Comparison of ENCODE assay signal across 9 cellular contexts in the genomic region with DNA sequence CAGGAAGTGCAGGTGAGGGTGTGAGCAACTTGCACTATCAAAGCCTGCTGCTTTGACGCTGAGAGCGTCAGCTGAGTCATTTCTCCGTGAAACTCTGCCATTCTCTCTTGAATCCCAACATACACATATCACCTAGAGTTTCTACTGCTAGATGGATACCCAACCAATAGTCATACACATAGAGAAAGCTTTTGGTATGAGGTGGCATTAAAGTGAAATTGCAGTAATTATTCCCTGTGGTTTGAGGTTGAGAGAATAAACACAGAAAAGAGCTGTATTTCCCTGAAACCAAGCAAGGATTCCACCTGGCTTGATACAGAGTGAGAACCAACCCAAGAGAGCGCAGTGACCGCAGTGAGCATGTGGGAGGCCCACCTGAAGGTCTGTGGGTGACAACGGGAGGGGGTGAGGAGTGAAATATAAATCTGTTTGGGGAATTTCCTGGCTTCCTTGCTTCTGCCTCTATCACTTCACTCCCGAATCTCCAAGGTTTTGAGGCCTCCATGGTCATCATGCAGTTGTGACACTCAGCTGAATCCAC. TPM values are rescaled to one million over a fixed set of nuclear protein-coding genes. Genes with fewer than 3 reads are reported as not detected.
A peak's percentile ranks its signal among the peaks of the same experiment; 100 is the strongest.
DNase-seq lines count a peak whose midpoint lies in the region; ATAC-seq and TF ChIP-seq lines count a peak whose summit lies in the region.
"Had no signal": no experiment of that assay in that cellular context is flagged by ENCODE, and none has a peak within 500 bp of the region (broad histone marks: within the 10 kb centered on the region; RNA-seq: fewer than 3 reads in every experiment).

No MANE protein-coding gene starts in this region.

- no peak overlapping the region for H3K27ac Mint-ChIP-seq in activated CD4-positive, alpha-beta memory T cell treated with anti-CD3 and anti-CD28 coated beads for 36 hours
- no peak overlapping the region for H3K27ac Mint-ChIP-seq in activated CD4-positive, alpha-beta memory T cell treated with anti-CD3 and anti-CD28 coated beads, Interleukin-2, amount 10 ng/mL, durations not matched to agents 7 days and 5 days

- H3K4me1 ChIP-seq in PC-3 (ENCODE audit: insufficient read depth, low read length) = no peaks in the 10 kb centered on the region

- H3K27me3 Mint-ChIP-seq in activated CD4-positive, alpha-beta memory T cell treated with anti-CD3 and anti-CD28 coated beads for 36 hours = peaks cover 23% of the 10 kb centered on the region
- peaks cover 15% of the 10 kb centered on the region for H3K27me3 Mint-ChIP-seq in activated CD4-positive, alpha-beta memory T cell treated with anti-CD3 and anti-CD28 coated beads, Interleukin-2, amount 10 ng/mL, durations not matched to agents 7 days and 5 days

- H3K79me2 ChIP-seq in PC-3 (ENCODE audit: low read length) = no peaks in the 10 kb centered on the region

- H3K9me2 ChIP-seq in PC-3 (replicated peaks; ENCODE audit: low read length) = no peaks in the 10 kb centered on the region

- no peak overlapping the region for H3K4me3 ChIP-seq in PC-3 (ENCODE audit: low read length)

- H3K27ac ChIP-seq in PC-3 (ENCODE audit: low read length) = no peak overlapping the region

- no peaks in the 10 kb centered on the region for H3F3A ChIP-seq in PC-3 (ENCODE audit: low read length, unreplicated experiment)

- H3K36me3 Mint-ChIP-seq in activated CD4-positive, alpha-beta memory T cell treated with anti-CD3 and anti-CD28 coated beads for 36 hours = no peaks in the 10 kb centered on the region
- H3K36me3 Mint-ChIP-seq in activated CD4-positive, alpha-beta memory T cell treated with anti-CD3 and anti-CD28 coated beads, Interleukin-2, amount 10 ng/mL, durations not matched to agents 7 days and 5 days (ENCODE audit: low read depth) = no peaks in the 10 kb centered on the region

- H2AFZ ChIP-seq in PC-3 (ENCODE audit: low read length) = no peak overlapping the region

- DNase-seq in activated CD4-positive, alpha-beta memory T cell treated with anti-CD3 and anti-CD28 coated beads for 36 hours = peak; percentile 73
- DNase-seq in activated CD4-positive, alpha-beta memory T cell treated with anti-CD3 and anti-CD28 coated beads, Interleukin-2, amount 10 ng/mL, durations not matched to agents 7 days and 5 days = no peak
- peak; percentile 24 for DNase-seq in stimulated activated CD4-positive, alpha-beta T cell treated with anti-CD3 and anti-CD28 coated beads, Interleukin-1b, Interleukin-23, amount 100 ng/mL, for 48 hours
- DNase-seq in activated effector memory CD4-positive, alpha-beta T cell treated with anti-CD3 and anti-CD28 coated beads, Interleukin-2, amount 50 U/mL, for 16 hours = no peak
- no peak for DNase-seq in OCI-M2 (lab: John Stamatoyannopoulos, UW; ENCODE audit: unreplicated experiment)
- DNase-seq in PC-3 = no peak
- DNase-seq: activated CD8-positive, alpha-beta memory T cell treated with anti-CD3 and anti-CD28 coated beads for 24 hours had no signal

- no peaks in the 10 kb centered on the region for H3K9me3 ChIP-seq in PC-3 (ENCODE audit: low read length)

- H4K20me1 ChIP-seq in PC-3 (ENCODE audit: low read length) = no peaks in the 10 kb centered on the region

- no peak overlapping the region for H3K4me3 Mint-ChIP-seq in activated CD4-positive, alpha-beta memory T cell treated with anti-CD3 and anti-CD28 coated beads for 36 hours
- no peak overlapping the region for H3K4me3 Mint-ChIP-seq in activated CD4-positive, alpha-beta memory T cell treated with anti-CD3 and anti-CD28 coated beads, Interleukin-2, amount 10 ng/mL, durations not matched to agents 7 days and 5 days

- no TSS peak for BruUV-seq in PC-3 (replicated peaks; lab: Mats Ljungman, UMichigan)

- CTCF ChIA-PET in activated CD4-positive, alpha-beta memory T cell treated with anti-CD3 and anti-CD28 coated beads for 36 hours (lab: Charles Lee) = interaction anchor here (1.2 kb wide), 1 partner anchor 9 kb away, joined by 6 read pairs; no protein-coding TSS in a partner anchor
- CTCF ChIA-PET in activated CD4-positive, alpha-beta memory T cell treated with anti-CD3 and anti-CD28 coated beads, Interleukin-2, amount 10 ng/mL, durations not matched to agents 7 days and 5 days (lab: Charles Lee) = no interaction called here
- CTCF ChIA-PET in PC-3 (lab: Charles Lee) = no interaction called here

- H3K36me3 ChIP-seq in PC-3 (ENCODE audit: low read depth, low read length) = no peaks in the 10 kb centered on the region

- H3K9ac ChIP-seq in PC-3 (ENCODE audit: low read length) = no peak overlapping the region

- H3K27me3 ChIP-seq in PC-3 (ENCODE audit: low read length) = peaks cover 15% of the 10 kb centered on the region

- TF ChIP-seq CTCF in PC-3 (conservative IDR thresholded peaks at IDR 0.05; ENCODE audit: low read depth, low read length) = no peak

- H3K4me2 ChIP-seq in PC-3 (ENCODE audit: low read length) = no peak overlapping the region

- peak; percentile 89 for ATAC-seq in GM21526 (IDR thresholded peaks at IDR 0.05; ENCODE audit: low FRiP score, unreplicated experiment)
- ATAC-seq in HG03139 (IDR thresholded peaks at IDR 0.05; ENCODE audit: unreplicated experiment) = peak; percentile 90
- ATAC-seq in PC-3 = no peak

- peaks cover 4% of the 10 kb centered on the region for H3K9me3 Mint-ChIP-seq in activated CD4-positive, alpha-beta memory T cell treated with anti-CD3 and anti-CD28 coated beads for 36 hours
- peaks cover 2% of the 10 kb centered on the region for H3K9me3 Mint-ChIP-seq in activated CD4-positive, alpha-beta memory T cell treated with anti-CD3 and anti-CD28 coated beads, Interleukin-2, amount 10 ng/mL, durations not matched to agents 7 days and 5 days

- peaks cover 16% of the 10 kb centered on the region for H3K4me1 Mint-ChIP-seq in activated CD4-positive, alpha-beta memory T cell treated with anti-CD3 and anti-CD28 coated beads for 36 hours (ENCODE audit: low read depth)
- peaks cover 15% of the 10 kb centered on the region for H3K4me1 Mint-ChIP-seq in activated CD4-positive, alpha-beta memory T cell treated with anti-CD3 and anti-CD28 coated beads, Interleukin-2, amount 10 ng/mL, durations not matched to agents 7 days and 5 days

- intact Hi-C loops in activated CD4-positive, alpha-beta memory T cell treated with anti-CD3 and anti-CD28 coated beads for 36 hours (cut with micrococcal nuclease) = loop anchor here (1.0 to 10.0 kb wide), 3 partner anchors 29 to 329 kb away; partner anchors contain the start of gene TMEM18
- intact Hi-C loops in PC-3 (cut with micrococcal nuclease) = no loop called here

- POLR2A ChIA-PET in activated CD4-positive, alpha-beta memory T cell treated with anti-CD3 and anti-CD28 coated beads for 36 hours (lab: Charles Lee) = interaction anchor here (0.7 to 1.2 kb wide), 2 partner anchors 28 to 29 kb away, joined by 3 to 4 read pairs; partner anchors contain the start of gene TMEM18
- POLR2A ChIA-PET in activated CD4-positive, alpha-beta memory T cell treated with anti-CD3 and anti-CD28 coated beads, Interleukin-2, amount 10 ng/mL, durations not matched to agents 7 days and 5 days (lab: Charles Lee) = no interaction called here
- POLR2A ChIA-PET in PC-3 (lab: Charles Lee; ENCODE audit: unreplicated experiment) = no interaction called here

RNA-seq across cellular contexts. Expression of gene TMEM18, which starts 28.8 kb away (rescaled TPM):
- 10 to 100 TPM; 20.8 to 21.8 TPM for total RNA-seq in activated CD4-positive, alpha-beta memory T cell treated with anti-CD3 and anti-CD28 coated beads for 36 hours
- total RNA-seq in activated CD4-positive, alpha-beta memory T cell treated with anti-CD3 and anti-CD28 coated beads, Interleukin-2, amount 10 ng/mL, durations not matched to agents 7 days and 5 days = 10 to 100 TPM; 26.3 to 28.3 TPM
- 25.5 and 30.8 TPM in 2 replicates for total RNA-seq in PC-3 (2014; rRNA removed)

Comparison
In these comparisons a context has a peak if more than half of its experiments do, and no peak if none do; other contexts are left out.
1. DNase-seq: peak in activated CD4-positive, alpha-beta memory T cell treated with anti-CD3 and anti-CD28 coated beads for 36 hours (single experiment) and stimulated activated CD4-positive, alpha-beta T cell treated with anti-CD3 and anti-CD28 coated beads, Interleukin-1b, Interleukin-23, amount 100 ng/mL, for 48 hours (single experiment); none in activated CD4-positive, alpha-beta memory T cell treated with anti-CD3 and anti-CD28 coated beads, Interleukin-2, amount 10 ng/mL, durations not matched to agents 7 days and 5 days (single experiment), activated effector memory CD4-positive, alpha-beta T cell treated with anti-CD3 and anti-CD28 coated beads, Interleukin-2, amount 50 U/mL, for 16 hours (single experiment), OCI-M2 (single experiment) and PC-3 (single experiment).